Comparison of ENCODE assay signal across 1 cellular context in the genomic region with DNA sequence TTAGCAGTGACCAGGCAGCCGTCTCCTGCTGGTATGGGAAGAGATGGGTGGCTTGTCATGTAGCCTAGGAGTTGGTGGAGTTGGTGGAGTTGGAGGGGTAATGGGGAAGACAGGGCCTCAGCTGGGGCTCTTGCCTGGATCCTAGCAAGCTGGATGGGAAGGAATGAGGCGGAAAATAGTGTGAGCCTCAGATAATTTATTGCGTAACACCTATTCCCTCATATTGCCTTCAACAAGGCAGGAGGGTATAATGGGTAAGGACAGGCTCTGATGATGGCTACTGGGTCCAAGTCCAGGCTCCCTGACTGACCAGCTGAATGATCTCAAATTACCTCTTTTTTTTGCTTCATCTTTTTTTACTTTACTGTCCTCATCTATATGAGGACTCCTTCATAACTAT.
TF ChIP-seq lines count a peak whose summit lies in the region.

No MANE protein-coding gene starts in this region.

TF ChIP-seq in HepG2, 621 proteins besides CTCF, POLR2A, EP300 and RAD21:
- TF ChIP-seq, protein P1, sequence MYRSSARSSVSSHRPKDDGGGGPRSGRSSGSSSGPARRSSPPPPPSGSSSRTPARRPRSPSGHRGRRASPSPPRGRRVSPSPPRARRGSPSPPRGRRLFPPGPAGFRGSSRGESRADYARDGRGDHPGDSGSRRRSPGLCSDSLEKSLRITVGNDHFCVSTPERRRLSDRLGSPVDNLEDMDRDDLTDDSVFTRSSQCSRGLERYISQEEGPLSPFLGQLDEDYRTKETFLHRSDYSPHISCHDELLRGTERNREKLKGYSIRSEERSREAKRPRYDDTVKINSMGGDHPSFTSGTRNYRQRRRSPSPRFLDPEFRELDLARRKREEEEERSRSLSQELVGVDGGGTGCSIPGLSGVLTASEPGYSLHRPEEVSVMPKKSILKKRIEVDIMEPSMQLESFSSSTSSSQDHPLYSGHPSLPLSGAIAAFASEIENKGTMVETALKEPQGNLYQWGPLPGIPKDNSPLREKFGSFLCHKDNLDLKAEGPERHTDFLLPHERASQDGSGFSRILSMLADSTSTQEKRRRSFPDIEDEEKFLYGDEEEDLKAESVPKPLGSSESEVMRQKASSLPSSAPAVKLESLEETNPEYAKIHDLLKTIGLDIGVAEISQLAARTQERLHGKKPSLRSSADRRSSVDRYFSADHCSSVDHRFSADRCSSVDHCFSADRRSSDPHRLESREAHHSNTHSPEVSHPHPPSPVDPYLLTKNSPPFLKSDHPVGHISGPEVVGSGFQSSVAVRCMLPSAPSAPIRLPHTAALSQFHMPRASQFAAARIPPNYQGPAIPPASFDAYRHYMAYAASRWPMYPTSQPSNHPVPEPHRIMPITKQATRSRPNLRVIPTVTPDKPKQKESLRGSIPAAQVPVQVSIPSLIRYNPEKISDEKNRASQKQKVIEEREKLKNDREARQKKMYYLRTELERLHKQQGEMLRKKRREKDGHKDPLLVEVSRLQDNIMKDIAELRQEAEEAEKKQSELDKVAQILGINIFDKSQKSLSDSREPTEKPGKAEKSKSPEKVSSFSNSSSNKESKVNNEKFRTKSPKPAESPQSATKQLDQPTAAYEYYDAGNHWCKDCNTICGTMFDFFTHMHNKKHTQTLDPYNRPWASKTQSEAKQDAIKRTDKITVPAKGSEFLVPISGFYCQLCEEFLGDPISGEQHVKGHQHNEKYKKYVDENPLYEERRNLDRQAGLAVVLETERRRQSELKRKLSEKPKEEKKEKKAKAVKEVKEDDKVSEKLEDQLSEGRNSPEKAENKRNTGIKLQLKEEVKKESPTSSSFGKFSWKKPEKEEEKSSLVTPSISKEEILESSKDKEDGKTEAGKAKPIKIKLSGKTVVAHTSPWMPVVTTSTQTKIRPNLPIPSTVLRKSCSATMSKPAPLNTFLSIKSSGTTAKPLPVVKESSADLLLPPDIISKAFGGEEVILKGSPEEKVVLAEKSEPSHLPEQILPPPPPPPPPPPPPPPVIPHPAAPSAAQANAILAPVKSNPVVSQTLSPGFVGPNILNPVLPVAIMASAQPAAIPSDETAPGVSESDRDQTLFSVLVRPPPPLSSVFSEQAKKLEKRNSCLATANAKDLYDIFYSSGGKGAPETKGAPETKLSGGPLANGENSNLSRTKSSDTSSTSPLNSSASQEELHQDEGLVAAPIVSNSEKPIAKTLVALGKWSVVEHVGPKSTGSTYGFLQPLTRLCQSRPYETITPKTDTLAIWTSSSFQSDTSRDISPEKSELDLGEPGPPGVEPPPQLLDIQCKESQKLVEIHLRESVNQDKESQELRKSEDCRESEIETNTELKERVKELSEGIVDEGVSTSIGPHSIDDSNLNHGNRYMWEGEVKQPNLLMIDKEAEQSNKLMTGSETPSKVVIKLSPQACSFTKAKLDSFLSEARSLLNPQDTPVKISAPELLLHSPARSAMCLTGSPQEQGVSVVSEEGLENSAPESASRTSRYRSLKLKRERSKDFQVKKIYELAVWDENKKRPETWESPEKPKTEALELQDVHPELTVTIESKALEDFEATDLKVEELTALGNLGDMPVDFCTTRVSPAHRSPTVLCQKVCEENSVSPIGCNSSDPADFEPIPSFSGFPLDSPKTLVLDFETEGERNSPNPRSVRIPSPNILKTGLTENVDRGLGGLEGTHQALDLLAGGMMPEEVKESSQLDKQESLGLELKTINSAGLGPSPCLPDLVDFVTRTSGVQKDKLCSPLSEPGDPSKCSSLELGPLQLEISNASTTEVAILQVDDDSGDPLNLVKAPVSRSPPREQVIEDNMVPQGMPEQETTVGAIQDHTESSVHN (CRISPR knock-in tag; IDR thresholded peaks at IDR 0.05): no peak
- TF ChIP-seq CEBPB (IDR thresholded peaks at IDR 0.05; ENCODE audit: borderline replicate concordance, low read depth, low read length): peak; percentile 93
- TF ChIP-seq CEBPG (CRISPR knock-in tag; IDR thresholded peaks at IDR 0.05): peak; percentile 46
TF ChIP-seq in HepG2: peak in this region for 2.
